ENCODE assay signal across 20 cellular contexts in genomic region chr14:94945615-94946014, GRCh38.
DNase-seq lines count a peak whose midpoint lies in the region; ATAC-seq and TF ChIP-seq lines count a peak whose summit lies in the region.
"Had no signal": no experiment of that assay in that cellular context is flagged by ENCODE, and none has a peak within 500 bp of the region (broad histone marks: within the 10 kb centered on the region; RNA-seq: fewer than 3 reads in every experiment).

No MANE protein-coding gene starts in this region.

- no peak overlapping the region for H3K9ac ChIP-seq in mesendoderm (ENCODE audit: low read length)

- no peak for TF ChIP-seq CTCF in osteocyte (IDR thresholded peaks at IDR 0.05)

- ATAC-seq in central memory CD8-positive, alpha-beta T cell (replicated peaks; ENCODE audit: extremely low read depth, poor library complexity, severe bottlenecking): peak; percentile 96
- ATAC-seq in stimulated activated naive CD8-positive, alpha-beta T cell treated with anti-CD3 and anti-CD28 coated beads, Interleukin-15, Interleukin-2, amounts not matched to agents 100 U/mL and 50 U/mL, for 24 hours: peak; percentile 32
- ATAC-seq: left lung, mucosa of descending colon, right cardiac atrium had no signal

- H3K4me1 ChIP-seq in mesendoderm (ENCODE audit: control insufficient read depth, low read depth, low read length): no peaks in the 10 kb centered on the region
- H3K4me1 ChIP-seq: adrenal gland, Caco-2, esophagus squamous epithelium, left lung, Peyer's patch, vagina had no signal

- H3K18ac ChIP-seq in mesendoderm (ENCODE audit: low read length): no peak overlapping the region

- H3K4me3 ChIP-seq in mesendoderm (ENCODE audit: low read length): no peak overlapping the region
- H3K4me3 ChIP-seq: adrenal gland, esophagus squamous epithelium, left lung, mucosa of descending colon, Peyer's patch, SK-N-MC, vagina had no signal

- H3K36me3 ChIP-seq in mesendoderm (ENCODE audit: control insufficient read depth, insufficient read depth, low read length): no peaks in the 10 kb centered on the region
- H3K36me3 ChIP-seq: adrenal gland, esophagus squamous epithelium, left lung, Peyer's patch, vagina had no signal

- H4K8ac ChIP-seq in mesendoderm (ENCODE audit: low read depth, low read length): no peak overlapping the region

- no peak overlapping the region for H3K23ac ChIP-seq in mesendoderm (ENCODE audit: low read length)

- H3K27ac Mint-ChIP-seq in central memory CD8-positive, alpha-beta T cell (ENCODE audit: low read depth): peak overlapping the region; percentile 76
- H3K27ac Mint-ChIP-seq in osteocyte (ENCODE audit: unreplicated experiment): no peak overlapping the region

- no peak overlapping the region for H3K56ac ChIP-seq in mesendoderm (ENCODE audit: low read length)

- no peak overlapping the region for H3K27ac ChIP-seq in mesendoderm (ENCODE audit: low read depth, low read length)
- H3K27ac ChIP-seq: adrenal gland, esophagus squamous epithelium, left lung, Peyer's patch, SK-N-MC, vagina had no signal

- H2BK15ac ChIP-seq in mesendoderm (replicated peaks; ENCODE audit: low read depth): no peak overlapping the region

- H3K79me1 ChIP-seq in mesendoderm (ENCODE audit: low read length): no peaks in the 10 kb centered on the region

- WGBS in mesendoderm (ENCODE audit: extremely low coverage, insufficient coverage, low lambda C conversion rate): no CpG with 5 or more reads among the region's 8 CpGs

- peak; percentile 19 for DNase-seq in activated naive CD4-positive, alpha-beta T cell treated with Interleukin-2 at 50 U/mL for 16 hours
- no peak for DNase-seq in activated naive CD4-positive, alpha-beta T cell (lab: John Stamatoyannopoulos, UW)
- DNase-seq in T-helper 2 cell: peak in 3 of 5 experiments; percentile 21 to 86 (median 83)
- peak in 1 of 2 donors; percentile 55 for DNase-seq in central memory CD8-positive, alpha-beta T cell (ENCODE audit: low spot score in 2 of 2)
- peak; percentile 8 for DNase-seq in stimulated activated naive CD8-positive, alpha-beta T cell treated with anti-CD3 and anti-CD28 coated beads, Interleukin-15, Interleukin-2, amounts not matched to agents 100 U/mL and 50 U/mL, for 24 hours
- no peak for DNase-seq in NCI-H1105 treated with DMSO at 0.1 percent for 48 hours (lab: John Stamatoyannopoulos, UW)
- DNase-seq in mesendoderm: no peak
- DNase-seq in osteocyte (ENCODE audit: extremely low spot score, unreplicated experiment): no peak
- DNase-seq: adrenal gland, Caco-2, esophagus squamous epithelium, left lung, mucosa of descending colon, NCI-H1417 treated with DMSO at 0.1 percent for 48 hours, occipital lobe, right cardiac atrium, substantia nigra had no signal

- no peaks in the 10 kb centered on the region for H3K9me3 Mint-ChIP-seq in central memory CD8-positive, alpha-beta T cell
- H3K9me3 Mint-ChIP-seq in osteocyte (ENCODE audit: unreplicated experiment): peaks cover 11% of the 10 kb centered on the region

- H3K36me3 Mint-ChIP-seq in central memory CD8-positive, alpha-beta T cell (ENCODE audit: insufficient read depth): no peaks in the 10 kb centered on the region
- no peaks in the 10 kb centered on the region for H3K36me3 Mint-ChIP-seq in osteocyte (ENCODE audit: unreplicated experiment)

- peaks cover 11% of the 10 kb centered on the region for H3K4me1 Mint-ChIP-seq in central memory CD8-positive, alpha-beta T cell
- H3K4me1 Mint-ChIP-seq in osteocyte (ENCODE audit: unreplicated experiment): no peaks in the 10 kb centered on the region

- no peaks in the 10 kb centered on the region for H3K27me3 Mint-ChIP-seq in central memory CD8-positive, alpha-beta T cell
- peaks cover 11% of the 10 kb centered on the region for H3K27me3 Mint-ChIP-seq in osteocyte (ENCODE audit: unreplicated experiment)

- no peak overlapping the region for H3K4me2 ChIP-seq in mesendoderm (ENCODE audit: low read length)

- H3K27me3 ChIP-seq in mesendoderm (ENCODE audit: insufficient read depth, low read length, poor library complexity): no peaks in the 10 kb centered on the region
- H3K27me3 ChIP-seq: adrenal gland, esophagus squamous epithelium, left lung, Peyer's patch, vagina had no signal

- H2BK5ac ChIP-seq in mesendoderm (ENCODE audit: low read length): no peak overlapping the region

- H2AK5ac ChIP-seq in mesendoderm (ENCODE audit: low read length): no peak overlapping the region

- H3K4me3 Mint-ChIP-seq in central memory CD8-positive, alpha-beta T cell: peak overlapping the region; percentile 37
- H3K4me3 Mint-ChIP-seq in osteocyte (ENCODE audit: unreplicated experiment): no peak overlapping the region

- no peak overlapping the region for H3K4ac ChIP-seq in mesendoderm (ENCODE audit: low read depth, low read length)

- H3K79me2 ChIP-seq in mesendoderm (ENCODE audit: control insufficient read depth, insufficient read depth, low read length): no peaks in the 10 kb centered on the region

- no peak overlapping the region for H4K5ac ChIP-seq in mesendoderm (ENCODE audit: low read length)

- no peak overlapping the region for H2BK120ac ChIP-seq in mesendoderm (ENCODE audit: low read depth, low read length)

Comparison
In these comparisons a context has a peak if more than half of its experiments do, and no peak if none do; other contexts are left out.
1. DNase-seq: peak in activated naive CD4-positive, alpha-beta T cell treated with Interleukin-2 at 50 U/mL for 16 hours (single experiment), T-helper 2 cell (3 of 5) and stimulated activated naive CD8-positive, alpha-beta T cell treated with anti-CD3 and anti-CD28 coated beads, Interleukin-15, Interleukin-2, amounts not matched to agents 100 U/mL and 50 U/mL, for 24 hours (single experiment); none in activated naive CD4-positive, alpha-beta T cell (0 of 4), NCI-H1105 treated with DMSO at 0.1 percent for 48 hours (single experiment), mesendoderm (single experiment) and osteocyte (single experiment).